19 cellular contexts compared by ENCODE assay signal in genomic region chr3:126847061-126847460, GRCh38.
A peak's percentile ranks its signal among the peaks of the same experiment; 100 is the strongest.
DNase-seq lines count a peak whose midpoint lies in the region; ATAC-seq and TF ChIP-seq lines count a peak whose summit lies in the region.
"Had no signal": no experiment of that assay in that cellular context is flagged by ENCODE, and none has a peak within 500 bp of the region (broad histone marks: within the 10 kb centered on the region; RNA-seq: fewer than 3 reads in every experiment).

No MANE protein-coding gene starts in this region.

- no peak overlapping the region for H3K4me2 ChIP-seq in H9 (ENCODE audit: insufficient read depth, insufficient read length, low read length)
- H3K4me2 ChIP-seq in MM.1S (ENCODE audit: low read depth, low read length), result no peak overlapping the region
- H3K4me2 ChIP-seq: A549, KMS-11 had no signal

- no peak overlapping the region for H3T11ph ChIP-seq in H9 (ENCODE audit: low read length)

- no peak overlapping the region for H3K14ac ChIP-seq in H9 (ENCODE audit: insufficient read depth, low read length)

- no peak overlapping the region for H3K9ac ChIP-seq in H9 (ENCODE audit: extremely low read depth, insufficient read length, low read length)
- no peak overlapping the region for H3K9ac ChIP-seq in MM.1S (ENCODE audit: low read length)
- H3K9ac ChIP-seq: KMS-11 had no signal

- H3K27me3 Mint-ChIP-seq in H9 (ENCODE audit: low read depth), result no peaks in the 10 kb centered on the region
- H3K27me3 Mint-ChIP-seq in type B pancreatic cell, result no peaks in the 10 kb centered on the region
- H3K27me3 Mint-ChIP-seq: B cell had no signal

- H3K9me2 ChIP-seq in MM.1S (replicated peaks; ENCODE audit: insufficient read depth, low read length), result no peaks in the 10 kb centered on the region

- H3K79me2 ChIP-seq in H9 (ENCODE audit: insufficient read depth, low read length) (no peaks in the 10 kb centered on the region), MM.1S (ENCODE audit: low read length) (no peaks in the 10 kb centered on the region)

- H3K23ac ChIP-seq in H9 (ENCODE audit: insufficient read length, low read depth, low read length), result no peak overlapping the region

- ATAC-seq in HG02571 (IDR thresholded peaks at IDR 0.05; ENCODE audit: unreplicated experiment), result no peak
- ATAC-seq: A549 had no signal

- no peak overlapping the region for H3K4me3 ChIP-seq in MM.1S (ENCODE audit: low read length)
- H3K4me3 ChIP-seq: A549, Peyer's patch had no signal

- peaks cover 41 to 48% of the 10 kb centered on the region in 2 experiments for H3K4me1 Mint-ChIP-seq in H9
- H3K4me1 Mint-ChIP-seq in type B pancreatic cell (ENCODE audit: unreplicated experiment), result peaks cover 15% of the 10 kb centered on the region
- H3K4me1 Mint-ChIP-seq: B cell had no signal

- no peak overlapping the region for H2BK20ac ChIP-seq in H9 (ENCODE audit: low read depth, low read length, poor library complexity, severe bottlenecking)

- H2AFZ ChIP-seq in H9 (ENCODE audit: low read length), result no peak overlapping the region
- no peak overlapping the region for H2AFZ ChIP-seq in MM.1S (ENCODE audit: low read length)

- H4K5ac ChIP-seq in H9 (ENCODE audit: insufficient read length, low read depth, low read length), result no peak overlapping the region

- H3K27ac Mint-ChIP-seq in H9 (peak overlapping the region in 2 of 3 experiments; percentile 14 to 32; a peak in 2 of 7 replicates), type B pancreatic cell (no peak overlapping the region)
- H3K27ac Mint-ChIP-seq: B cell, CD14-positive monocyte, HFFc6 had no signal

- H3F3A ChIP-seq in MM.1S (ENCODE audit: insufficient read depth, low read length), result no peaks in the 10 kb centered on the region

- H3K79me1 ChIP-seq in H9 (ENCODE audit: insufficient read depth, low read depth, low read length, poor library complexity, severe bottlenecking), result no peaks in the 10 kb centered on the region

- H3K36me3 Mint-ChIP-seq in H9 (ENCODE audit: insufficient read depth in 1 of 3, low read depth in 3 of 3) (peaks cover 0 to 2% (median 0%) of the 10 kb centered on the region in 3 experiments; a peak in 2 of 7 replicates), type B pancreatic cell (no peaks in the 10 kb centered on the region)
- H3K36me3 Mint-ChIP-seq: CD14-positive monocyte had no signal

- no peak overlapping the region for H4K8ac ChIP-seq in H9 (replicated peaks; ENCODE audit: insufficient read length, low read depth, low read length)

- H3K9me3 Mint-ChIP-seq in H9 (no peaks in the 10 kb centered on the region), type B pancreatic cell (no peaks in the 10 kb centered on the region)
- H3K9me3 Mint-ChIP-seq: CD14-positive monocyte, HFFc6 had no signal

- TF ChIP-seq CTCF in H9 (conservative IDR thresholded peaks at IDR 0.05), result no peak
- no peak for TF ChIP-seq CTCF in type B pancreatic cell (conservative IDR thresholded peaks at IDR 0.05)
- TF ChIP-seq CTCF in MM.1S (IDR thresholded peaks at IDR 0.05; ENCODE audit: low read length), result no peak

- H3K27ac ChIP-seq in H9 (ENCODE audit: insufficient read length, low read depth, low read length) (no peak overlapping the region), MM.1S (ENCODE audit: low read length) (no peak overlapping the region)
- H3K27ac ChIP-seq: KMS-11, Peyer's patch had no signal

- peaks cover 21% of the 10 kb centered on the region for H3K4me1 ChIP-seq in H9 (ENCODE audit: insufficient read depth, low read length)
- no peaks in the 10 kb centered on the region; the same call in 1 of the 2 replicates for H3K4me1 ChIP-seq in MM.1S (ENCODE audit: low read length)
- H3K4me1 ChIP-seq: Peyer's patch had no signal

- H2BK12ac ChIP-seq in H9 (ENCODE audit: insufficient read length, low read depth, low read length), result no peak overlapping the region

- no peak overlapping the region for H3K4ac ChIP-seq in H9 (ENCODE audit: low read depth, low read length)

- H2BK120ac ChIP-seq in H9 (ENCODE audit: low read depth, low read length, poor library complexity, severe bottlenecking), result no peak overlapping the region

- H3K9me3 ChIP-seq in H9 (ENCODE audit: control insufficient read depth, low read depth, low read length) (no peaks in the 10 kb centered on the region), MM.1S (replicated peaks; ENCODE audit: insufficient read depth, low read length) (no peaks in the 10 kb centered on the region)
- H3K9me3 ChIP-seq: A549, Peyer's patch had no signal

- H3K27me3 ChIP-seq in H9 (ENCODE audit: insufficient read depth, low read length) (no peaks in the 10 kb centered on the region), MM.1S (replicated peaks; ENCODE audit: insufficient read depth, low read length) (no peaks in the 10 kb centered on the region)
- H3K27me3 ChIP-seq: Peyer's patch had no signal

- H3K56ac ChIP-seq in H9 (ENCODE audit: insufficient read length, low read depth, low read length), result no peak overlapping the region

- no peaks in the 10 kb centered on the region for H3K23me2 ChIP-seq in H9 (ENCODE audit: insufficient read length, low read depth, low read length, poor library complexity, severe bottlenecking)

- no peak for DNase-seq in H9
- DNase-seq in activated CD8-positive, alpha-beta memory T cell treated with anti-CD3 and anti-CD28 coated beads, Interleukin-2, amount 50 U/mL, for 48 hours, result peak; percentile 23
- DNase-seq in kidney tubule cell (ENCODE audit: low spot score), result peak; percentile 10
- peak; percentile 32 for DNase-seq in type B pancreatic cell (ENCODE audit: extremely low spot score, unreplicated experiment)
- no peak for DNase-seq in HUDEP-2 (lab: John Stamatoyannopoulos, UW; ENCODE audit: unreplicated experiment in 76 of 76)
- no peak for DNase-seq in MM.1S
- DNase-seq: DMS53, H7, HFFc6, NCI-H1105 treated with DMSO at 0.1 percent for 48 hours, NCI-H2029 treated with DMSO at 0.1 percent for 48 hours, NCI-H524 treated with DMSO at 0.1 percent for 48 hours, NCI-H82, Peyer's patch had no signal

- H4K20me1 ChIP-seq in H9 (ENCODE audit: control insufficient read depth, insufficient read depth, insufficient read length) (no peaks in the 10 kb centered on the region), MM.1S (ENCODE audit: insufficient read depth, low read length) (no peaks in the 10 kb centered on the region)

- H4K91ac ChIP-seq in H9 (ENCODE audit: insufficient read length, low read depth, low read length), result no peak overlapping the region

- H3K4me3 Mint-ChIP-seq in H9, result no peak overlapping the region
- H3K4me3 Mint-ChIP-seq in type B pancreatic cell, result no peak overlapping the region
- H3K4me3 Mint-ChIP-seq: B cell, CD14-positive monocyte, HFFc6 had no signal

- WGBS in H9 (ENCODE audit: extremely low coverage, insufficient read length, low lambda C conversion rate), result no CpG with 5 or more reads among the region's 3 CpGs

- no peak overlapping the region for H3K18ac ChIP-seq in H9 (ENCODE audit: insufficient read length, low read depth, low read length)

- no peak overlapping the region for H2BK15ac ChIP-seq in H9 (ENCODE audit: low read depth, low read length)

- no peak overlapping the region for H2BK5ac ChIP-seq in H9 (ENCODE audit: insufficient read length, low read length)

- no peaks in the 10 kb centered on the region for H3K36me3 ChIP-seq in MM.1S (replicated peaks; ENCODE audit: insufficient read depth, low read length)
- H3K36me3 ChIP-seq: Peyer's patch had no signal

- no peak overlapping the region for H2AK5ac ChIP-seq in H9 (ENCODE audit: insufficient read length, low read length)

Comparison
In these comparisons a context has a peak if more than half of its experiments do, and no peak if none do; other contexts are left out.
1. DNase-seq: peak in activated CD8-positive, alpha-beta memory T cell treated with anti-CD3 and anti-CD28 coated beads, Interleukin-2, amount 50 U/mL, for 48 hours (single experiment), kidney tubule cell (single experiment) and type B pancreatic cell (single experiment); none in H9 (single experiment), HUDEP-2 (0 of 76) and MM.1S (single experiment).